Comparison of ENCODE assay signal across 19 cellular contexts in genomic region chr18:3350021-3350420, GRCh38.
"Had no signal": no experiment of that assay in that cellular context is flagged by ENCODE, and none has a peak within 500 bp of the region (broad histone marks: within the 10 kb centered on the region; RNA-seq: fewer than 3 reads in every experiment).

No MANE protein-coding gene starts in this region.

- H3K4me1 Mint-ChIP-seq: natural killer cell; stimulated activated memory B cell treated with anti-CD40 and anti-IgM and Interleukin-4, amounts not matched to agents 10 μg/mL and 1 μg/mL and 100 μg/mL, for 72 hours had no signal

- H3K27me3 ChIP-seq: heart left ventricle, neural progenitor cell, pancreas, right lobe of liver, spleen, tibial nerve had no signal

- H3K4me2 ChIP-seq: neural progenitor cell had no signal

- H3K9ac ChIP-seq: neural progenitor cell had no signal

- H3K27me3 Mint-ChIP-seq: stimulated activated memory B cell treated with anti-CD40 and anti-IgM and Interleukin-4, amounts not matched to agents 10 μg/mL and 1 μg/mL and 100 μg/mL, for 72 hours had no signal

- H3K36me3 Mint-ChIP-seq: natural killer cell; neural progenitor cell; stimulated activated memory B cell treated with anti-CD40 and anti-IgM and Interleukin-4, amounts not matched to agents 10 μg/mL and 1 μg/mL and 100 μg/mL, for 72 hours had no signal

- ATAC-seq: heart left ventricle; left lobe of liver; mucosa of descending colon; natural killer cell; pancreas; right lobe of liver; stimulated activated memory B cell treated with anti-CD40 and anti-IgM and Interleukin-4, amounts not matched to agents 10 μg/mL and 1 μg/mL and 100 μg/mL, for 72 hours had no signal

- H3K27ac Mint-ChIP-seq: natural killer cell; neural progenitor cell; progenitor cell of endocrine pancreas; stimulated activated memory B cell treated with anti-CD40 and anti-IgM and Interleukin-4, amounts not matched to agents 10 μg/mL and 1 μg/mL and 100 μg/mL, for 72 hours; stimulated activated naive CD8-positive, alpha-beta T cell treated with anti-CD3 and anti-CD28 coated beads, Interleukin-15, Interleukin-2, amounts not matched to agents 100 ng/mL and 50 ng/mL, for 24 hours had no signal

- DNase-seq: dermis blood vessel endothelial cell; erythroblast; heart left ventricle; hippocampal formation; mucosa of descending colon; natural killer cell; nucleus accumbens; pancreas; right lobe of liver; spleen; stimulated activated CD4-positive, alpha-beta T cell treated with anti-CD3 and anti-CD28 coated beads, Interleukin-15, amount 100 ng/mL, for 24 hours; stimulated activated CD4-positive, alpha-beta T cell treated with anti-CD3 and anti-CD28 coated beads, Interleukin-1b, Interleukin-23, amount 100 ng/mL, for 48 hours; stimulated activated CD4-positive, alpha-beta T cell treated with anti-CD3 and anti-CD28 coated beads, Interleukin-4, amount 100 ng/mL, for 24 hours had no signal

- H3K9me3 ChIP-seq: heart left ventricle, mucosa of descending colon, pancreas, right lobe of liver, spleen, tibial nerve had no signal

- H3K27ac ChIP-seq: heart left ventricle, neural progenitor cell, pancreas, right lobe of liver, spleen, tibial nerve had no signal

- H3K4me1 ChIP-seq: heart left ventricle, pancreas, right lobe of liver, spleen, tibial nerve had no signal

- H2AFZ ChIP-seq: neural progenitor cell had no signal

- H3K36me3 ChIP-seq: heart left ventricle, neural progenitor cell, pancreas, right lobe of liver, spleen, tibial nerve had no signal

- H3K4me3 ChIP-seq: heart left ventricle, mucosa of descending colon, neural progenitor cell, pancreas, right lobe of liver, spleen, tibial nerve had no signal

- H3K4me3 Mint-ChIP-seq: natural killer cell; neural progenitor cell; stimulated activated memory B cell treated with anti-CD40 and anti-IgM and Interleukin-4, amounts not matched to agents 10 μg/mL and 1 μg/mL and 100 μg/mL, for 72 hours; stimulated activated naive CD8-positive, alpha-beta T cell treated with anti-CD3 and anti-CD28 coated beads, Interleukin-15, Interleukin-2, amounts not matched to agents 100 ng/mL and 50 ng/mL, for 24 hours had no signal

- H3K9me3 Mint-ChIP-seq: natural killer cell; stimulated activated memory B cell treated with anti-CD40 and anti-IgM and Interleukin-4, amounts not matched to agents 10 μg/mL and 1 μg/mL and 100 μg/mL, for 72 hours; stimulated activated naive CD8-positive, alpha-beta T cell treated with anti-CD3 and anti-CD28 coated beads, Interleukin-15, Interleukin-2, amounts not matched to agents 100 ng/mL and 50 ng/mL, for 24 hours had no signal
